Comparison of ENCODE assay signal across 8 cellular contexts in the genomic region with DNA sequence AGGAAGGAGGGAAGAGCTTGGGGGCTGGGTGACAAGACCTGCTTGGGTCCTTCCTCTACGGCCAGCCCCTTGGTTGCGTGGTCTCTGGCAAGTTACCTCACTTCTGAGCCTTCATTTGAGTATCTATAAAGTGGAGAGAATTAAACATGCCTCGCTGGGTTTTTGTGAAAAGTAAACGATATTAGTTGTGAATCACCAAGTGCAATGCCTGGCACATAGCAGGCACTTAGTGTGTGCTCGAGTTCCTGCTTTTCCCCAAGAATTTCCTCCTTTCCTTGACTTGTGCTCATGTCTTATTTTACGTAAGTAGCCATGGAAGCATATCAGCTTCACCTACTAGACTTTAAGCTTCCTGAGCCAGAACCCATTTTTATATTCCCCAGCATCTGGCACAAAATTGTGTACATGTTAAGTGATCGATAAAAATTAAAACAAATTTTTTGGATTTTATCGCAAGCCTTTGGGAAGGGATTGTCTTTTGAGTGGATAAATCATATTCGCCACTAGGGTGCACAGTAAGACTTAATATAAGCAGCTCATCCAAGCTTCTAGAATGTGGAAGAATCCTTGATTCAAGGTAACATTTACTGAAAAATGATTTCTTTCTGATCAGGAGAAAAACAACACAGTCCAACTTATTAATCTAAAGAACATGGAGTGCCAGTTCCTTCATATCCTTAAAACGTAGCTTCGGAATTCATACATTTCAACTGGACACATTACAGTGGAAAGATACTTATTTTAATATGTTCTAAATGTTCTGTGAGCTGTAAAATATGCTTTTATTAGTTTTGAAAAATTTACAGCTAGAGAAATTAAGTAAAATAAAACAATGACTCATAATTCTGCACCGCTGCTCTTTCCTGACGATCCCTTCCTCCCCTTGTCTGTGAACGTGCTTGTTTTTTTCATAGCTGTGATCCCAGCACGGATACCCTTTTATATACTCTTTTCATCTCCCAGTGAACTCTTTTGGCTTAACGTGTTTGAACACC. TPM values are rescaled to one million over a fixed set of nuclear protein-coding genes. Genes with fewer than 3 reads are reported as not detected.
DNase-seq lines count a peak whose midpoint lies in the region; ATAC-seq, FAIRE-seq and TF ChIP-seq lines count a peak whose summit lies in the region.

No MANE protein-coding gene starts in this region.

- H3K9ac ChIP-seq in kidney (ENCODE audit: low read length in 2 of 2): no peak overlapping the region

- no peak overlapping the region for H3K4me3 ChIP-seq in kidney (ENCODE audit: low read length in 2 of 2)

- FAIRE-seq in kidney (lab: Jason Lieb, UNC): peak; percentile 67

- H3K36me3 ChIP-seq in kidney (ENCODE audit: control insufficient read depth in 1 of 2, insufficient read depth in 2 of 2, low read length in 2 of 2): peaks cover 0 to 14% of the 10 kb centered on the region in 2 donors

- H3K27ac ChIP-seq in kidney (ENCODE audit: low read depth in 2 of 2, low read length in 2 of 2): no peak overlapping the region

- TF ChIP-seq CTCF in kidney (IDR thresholded peaks at IDR 0.05; ENCODE audit: borderline replicate concordance, extremely low read depth, insufficient read depth): peak; percentile 34

- intact Hi-C loops in kidney (cut with DNase I): loop anchor here (5.0 to 10.0 kb wide), 2 partner anchors 262 to 1240 kb away; no protein-coding TSS in a partner anchor
- intact Hi-C loops in posterior cingulate gyrus (cut with DNase I): loop anchor here (5.0 to 10.0 kb wide), 2 partner anchors 262 to 850 kb away; no protein-coding TSS in a partner anchor

- H3K9me3 ChIP-seq in kidney (ENCODE audit: control insufficient read depth in 1 of 2, low read length in 2 of 2): no peaks in the 10 kb centered on the region

- H3K4me1 ChIP-seq in kidney (ENCODE audit: control insufficient read depth in 1 of 2, insufficient read depth in 1 of 2, low read depth in 1 of 2, low read length in 2 of 2): peaks cover 5 to 6% of the 10 kb centered on the region in 2 donors

- ATAC-seq in HG03521 (IDR thresholded peaks at IDR 0.05; ENCODE audit: unreplicated experiment) (no peak), GM18870 (IDR thresholded peaks at IDR 0.05; ENCODE audit: unreplicated experiment) (no peak)

- DNase-seq in COR-L47 (lab: John Stamatoyannopoulos, UW) (peak; percentile 73), Kasumi-1 (lab: John Stamatoyannopoulos, UW) (peak; percentile 43 to 53), amniotic epithelial cell (ENCODE audit: low read depth) (peak; percentile 74), kidney (no peak), NCI-H1048 (lab: John Stamatoyannopoulos, UW) (no peak), posterior cingulate gyrus (no peak)

RNA-seq across cellular contexts. Expression of a gene that starts 8.8 kb away (rescaled TPM):
- 12.9 TPM for total RNA-seq in kidney
- polyA plus RNA-seq in kidney (ENCODE audit: insufficient read depth, low read depth, low replicate concordance): 11.7 TPM

Comparison
In these comparisons a context has a peak if more than half of its experiments do, and no peak if none do; other contexts are left out.
1. DNase-seq: peak in COR-L47 (single experiment), Kasumi-1 (2 of 2) and amniotic epithelial cell (single experiment); none in kidney (single experiment), NCI-H1048 (single experiment) and posterior cingulate gyrus (0 of 10).